Comparison of ENCODE assay signal across 17 cellular contexts in the genomic region with DNA sequence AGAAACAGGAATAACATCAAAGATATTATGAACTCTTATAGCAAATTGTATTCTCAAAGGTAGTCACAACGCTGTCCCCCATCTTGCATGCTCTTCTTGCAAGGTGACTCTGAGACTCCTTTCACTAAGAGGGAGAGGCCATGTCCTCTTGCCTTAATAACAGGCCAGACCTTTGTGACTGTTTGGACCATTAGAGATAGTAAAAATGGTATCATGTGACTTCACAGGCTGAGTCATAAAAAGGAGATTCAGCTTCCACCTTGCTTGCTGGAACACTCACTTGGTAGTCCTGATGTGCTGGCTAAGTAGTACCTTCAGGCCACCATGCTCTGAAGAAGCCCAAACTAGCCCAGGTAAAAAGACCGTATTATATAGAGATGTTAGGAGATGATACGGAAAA.
"Had no signal": no experiment of that assay in that cellular context is flagged by ENCODE, and none has a peak within 500 bp of the region (broad histone marks: within the 10 kb centered on the region; RNA-seq: fewer than 3 reads in every experiment).

No MANE protein-coding gene starts in this region.

- H3K4me3 ChIP-seq: colonic mucosa, ovary, prostate gland, thyroid gland had no signal

- H3K27me3 ChIP-seq: colonic mucosa, neutrophil, ovary, thyroid gland had no signal

- DNase-seq: activated CD4-positive, alpha-beta T cell treated with anti-CD3 and anti-CD28 coated beads, Interleukin-2, amount 50 U/mL, for 48 hours; activated CD8-positive, alpha-beta memory T cell treated with anti-CD3 and anti-CD28 coated beads, Interleukin-2, amount 50 U/mL, for 48 hours; activated naive CD4-positive, alpha-beta T cell treated with Interleukin-2 at 50 U/mL for 16 hours; activated naive CD8-positive, alpha-beta T cell treated with anti-CD3 and anti-CD28 coated beads for 36 hours; activated T-cell treated with anti-CD3 and anti-CD28 coated beads, Interleukin-2, amount 50 U/mL, for 4 hours; colonic mucosa; immature natural killer cell; kidney glomerular epithelial cell; left ventricle myocardium superior; ovary; stimulated activated CD4-positive, alpha-beta T cell treated with anti-CD3 and anti-CD28 coated beads, Interleukin-1b, Interleukin-23, amount 100 ng/mL, for 48 hours; substantia nigra; T-cell; thyroid gland; WERI-Rb-1 had no signal

- H3K36me3 ChIP-seq: colonic mucosa, neutrophil, ovary, prostate gland, thyroid gland, WERI-Rb-1 had no signal

- H3K9me3 ChIP-seq: colonic mucosa, neutrophil, ovary, prostate gland, thyroid gland had no signal

- ATAC-seq: activated T-cell treated with anti-CD3 and anti-CD28 coated beads, Interleukin-2, amount 50 U/mL, for 4 hours; left ventricle myocardium superior; T-cell had no signal

- H3K4me1 ChIP-seq: colonic mucosa, prostate gland, thyroid gland had no signal

- H3K27ac ChIP-seq: colonic mucosa, neutrophil, ovary, prostate gland, thyroid gland, WERI-Rb-1 had no signal
